ENCODE assay signal across 1 cellular context in genomic region chr16:68113059-68113757, GRCh38.
TF ChIP-seq lines count a peak whose summit lies in the region.

No MANE protein-coding gene starts in this region.

TF ChIP-seq in HepG2, 621 proteins besides CTCF, POLR2A, EP300 and RAD21 (continued from another document and continues in another):
- TF ChIP-seq, protein P1, sequence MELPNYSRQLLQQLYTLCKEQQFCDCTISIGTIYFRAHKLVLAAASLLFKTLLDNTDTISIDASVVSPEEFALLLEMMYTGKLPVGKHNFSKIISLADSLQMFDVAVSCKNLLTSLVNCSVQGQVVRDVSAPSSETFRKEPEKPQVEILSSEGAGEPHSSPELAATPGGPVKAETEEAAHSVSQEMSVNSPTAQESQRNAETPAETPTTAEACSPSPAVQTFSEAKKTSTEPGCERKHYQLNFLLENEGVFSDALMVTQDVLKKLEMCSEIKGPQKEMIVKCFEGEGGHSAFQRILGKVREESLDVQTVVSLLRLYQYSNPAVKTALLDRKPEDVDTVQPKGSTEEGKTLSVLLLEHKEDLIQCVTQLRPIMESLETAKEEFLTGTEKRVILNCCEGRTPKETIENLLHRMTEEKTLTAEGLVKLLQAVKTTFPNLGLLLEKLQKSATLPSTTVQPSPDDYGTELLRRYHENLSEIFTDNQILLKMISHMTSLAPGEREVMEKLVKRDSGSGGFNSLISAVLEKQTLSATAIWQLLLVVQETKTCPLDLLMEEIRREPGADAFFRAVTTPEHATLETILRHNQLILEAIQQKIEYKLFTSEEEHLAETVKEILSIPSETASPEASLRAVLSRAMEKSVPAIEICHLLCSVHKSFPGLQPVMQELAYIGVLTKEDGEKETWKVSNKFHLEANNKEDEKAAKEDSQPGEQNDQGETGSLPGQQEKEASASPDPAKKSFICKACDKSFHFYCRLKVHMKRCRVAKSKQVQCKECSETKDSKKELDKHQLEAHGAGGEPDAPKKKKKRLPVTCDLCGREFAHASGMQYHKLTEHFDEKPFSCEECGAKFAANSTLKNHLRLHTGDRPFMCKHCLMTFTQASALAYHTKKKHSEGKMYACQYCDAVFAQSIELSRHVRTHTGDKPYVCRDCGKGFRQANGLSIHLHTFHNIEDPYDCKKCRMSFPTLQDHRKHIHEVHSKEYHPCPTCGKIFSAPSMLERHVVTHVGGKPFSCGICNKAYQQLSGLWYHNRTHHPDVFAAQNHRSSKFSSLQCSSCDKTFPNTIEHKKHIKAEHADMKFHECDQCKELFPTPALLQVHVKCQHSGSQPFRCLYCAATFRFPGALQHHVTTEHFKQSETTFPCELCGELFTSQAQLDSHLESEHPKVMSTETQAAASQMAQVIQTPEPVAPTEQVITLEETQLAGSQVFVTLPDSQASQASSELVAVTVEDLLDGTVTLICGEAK (IDR thresholded peaks at IDR 0.05) = no peak
- TF ChIP-seq, protein P1 (CRISPR knock-in tag; IDR thresholded peaks at IDR 0.05) = no peak
- TF ChIP-seq ASH2L (IDR thresholded peaks at IDR 0.05; ENCODE audit: insufficient read length, low read depth, low read length) (peak; percentile 77), ZNF510 (CRISPR knock-in tag; IDR thresholded peaks at IDR 0.05; ENCODE audit: low read depth) (0 out of 2 replicates have a peak, but pooled peaks have one; percentile 80), ZHX1 (CRISPR knock-in tag; IDR thresholded peaks at IDR 0.05; ENCODE audit: low read depth) (no peak; the same call in 1 of the 2 replicates), ZNF136 (CRISPR knock-in tag; IDR thresholded peaks at IDR 0.05; ENCODE audit: low read depth) (no peak), ZNF841 (CRISPR knock-in tag; IDR thresholded peaks at IDR 0.05; ENCODE audit: borderline replicate concordance) (no peak), GATA4 (IDR thresholded peaks at IDR 0.05; ENCODE audit: borderline replicate concordance, low read depth) (peak; percentile 58; the same call in 1 of the 2 replicates), BCL6 (CRISPR knock-in tag; IDR thresholded peaks at IDR 0.05) (peak; percentile 92), SRSF1 (optimal IDR thresholded peaks at IDR 0.05; ENCODE audit: low read depth, low read length) (no peak), WIZ (CRISPR knock-in tag; IDR thresholded peaks at IDR 0.05) (no peak), SCMH1 (CRISPR knock-in tag; IDR thresholded peaks at IDR 0.05; ENCODE audit: borderline replicate concordance) (no peak), KDM3A (CRISPR knock-in tag; IDR thresholded peaks at IDR 0.05; ENCODE audit: low read depth) (no peak; the same call in 1 of the 2 replicates), ZNF30 (CRISPR knock-in tag; IDR thresholded peaks at IDR 0.05) (no peak), HCFC1 (IDR thresholded peaks at IDR 0.05; ENCODE audit: low read depth, low read length) (no peak), ZNF10 (CRISPR knock-in tag; IDR thresholded peaks at IDR 0.05; ENCODE audit: borderline replicate concordance, low read depth) (no peak), JUNB (CRISPR knock-in tag; IDR thresholded peaks at IDR 0.05; ENCODE audit: borderline replicate concordance) (peak; percentile 54; the same call in 1 of the 2 replicates), AHR (CRISPR knock-in tag; IDR thresholded peaks at IDR 0.05) (no peak), PAXIP1 (CRISPR knock-in tag; conservative IDR thresholded peaks at IDR 0.05) (peak; percentile 99), ZNF432 (CRISPR knock-in tag; IDR thresholded peaks at IDR 0.05; ENCODE audit: borderline replicate concordance) (no peak), ZNF501 (CRISPR knock-in tag; IDR thresholded peaks at IDR 0.05) (no peak; the same call in 1 of the 2 replicates), NFATC3 (CRISPR knock-in tag; IDR thresholded peaks at IDR 0.05) (no peak), ATAD3A (CRISPR knock-in tag; IDR thresholded peaks at IDR 0.05) (no peak)
- TF ChIP-seq, protein P2, sequence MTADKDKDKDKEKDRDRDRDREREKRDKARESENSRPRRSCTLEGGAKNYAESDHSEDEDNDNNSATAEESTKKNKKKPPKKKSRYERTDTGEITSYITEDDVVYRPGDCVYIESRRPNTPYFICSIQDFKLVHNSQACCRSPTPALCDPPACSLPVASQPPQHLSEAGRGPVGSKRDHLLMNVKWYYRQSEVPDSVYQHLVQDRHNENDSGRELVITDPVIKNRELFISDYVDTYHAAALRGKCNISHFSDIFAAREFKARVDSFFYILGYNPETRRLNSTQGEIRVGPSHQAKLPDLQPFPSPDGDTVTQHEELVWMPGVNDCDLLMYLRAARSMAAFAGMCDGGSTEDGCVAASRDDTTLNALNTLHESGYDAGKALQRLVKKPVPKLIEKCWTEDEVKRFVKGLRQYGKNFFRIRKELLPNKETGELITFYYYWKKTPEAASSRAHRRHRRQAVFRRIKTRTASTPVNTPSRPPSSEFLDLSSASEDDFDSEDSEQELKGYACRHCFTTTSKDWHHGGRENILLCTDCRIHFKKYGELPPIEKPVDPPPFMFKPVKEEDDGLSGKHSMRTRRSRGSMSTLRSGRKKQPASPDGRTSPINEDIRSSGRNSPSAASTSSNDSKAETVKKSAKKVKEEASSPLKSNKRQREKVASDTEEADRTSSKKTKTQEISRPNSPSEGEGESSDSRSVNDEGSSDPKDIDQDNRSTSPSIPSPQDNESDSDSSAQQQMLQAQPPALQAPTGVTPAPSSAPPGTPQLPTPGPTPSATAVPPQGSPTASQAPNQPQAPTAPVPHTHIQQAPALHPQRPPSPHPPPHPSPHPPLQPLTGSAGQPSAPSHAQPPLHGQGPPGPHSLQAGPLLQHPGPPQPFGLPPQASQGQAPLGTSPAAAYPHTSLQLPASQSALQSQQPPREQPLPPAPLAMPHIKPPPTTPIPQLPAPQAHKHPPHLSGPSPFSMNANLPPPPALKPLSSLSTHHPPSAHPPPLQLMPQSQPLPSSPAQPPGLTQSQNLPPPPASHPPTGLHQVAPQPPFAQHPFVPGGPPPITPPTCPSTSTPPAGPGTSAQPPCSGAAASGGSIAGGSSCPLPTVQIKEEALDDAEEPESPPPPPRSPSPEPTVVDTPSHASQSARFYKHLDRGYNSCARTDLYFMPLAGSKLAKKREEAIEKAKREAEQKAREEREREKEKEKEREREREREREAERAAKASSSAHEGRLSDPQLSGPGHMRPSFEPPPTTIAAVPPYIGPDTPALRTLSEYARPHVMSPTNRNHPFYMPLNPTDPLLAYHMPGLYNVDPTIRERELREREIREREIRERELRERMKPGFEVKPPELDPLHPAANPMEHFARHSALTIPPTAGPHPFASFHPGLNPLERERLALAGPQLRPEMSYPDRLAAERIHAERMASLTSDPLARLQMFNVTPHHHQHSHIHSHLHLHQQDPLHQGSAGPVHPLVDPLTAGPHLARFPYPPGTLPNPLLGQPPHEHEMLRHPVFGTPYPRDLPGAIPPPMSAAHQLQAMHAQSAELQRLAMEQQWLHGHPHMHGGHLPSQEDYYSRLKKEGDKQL (CRISPR knock-in tag; IDR thresholded peaks at IDR 0.05; ENCODE audit: low read depth) = peak; percentile 87
- TF ChIP-seq, protein P3, sequence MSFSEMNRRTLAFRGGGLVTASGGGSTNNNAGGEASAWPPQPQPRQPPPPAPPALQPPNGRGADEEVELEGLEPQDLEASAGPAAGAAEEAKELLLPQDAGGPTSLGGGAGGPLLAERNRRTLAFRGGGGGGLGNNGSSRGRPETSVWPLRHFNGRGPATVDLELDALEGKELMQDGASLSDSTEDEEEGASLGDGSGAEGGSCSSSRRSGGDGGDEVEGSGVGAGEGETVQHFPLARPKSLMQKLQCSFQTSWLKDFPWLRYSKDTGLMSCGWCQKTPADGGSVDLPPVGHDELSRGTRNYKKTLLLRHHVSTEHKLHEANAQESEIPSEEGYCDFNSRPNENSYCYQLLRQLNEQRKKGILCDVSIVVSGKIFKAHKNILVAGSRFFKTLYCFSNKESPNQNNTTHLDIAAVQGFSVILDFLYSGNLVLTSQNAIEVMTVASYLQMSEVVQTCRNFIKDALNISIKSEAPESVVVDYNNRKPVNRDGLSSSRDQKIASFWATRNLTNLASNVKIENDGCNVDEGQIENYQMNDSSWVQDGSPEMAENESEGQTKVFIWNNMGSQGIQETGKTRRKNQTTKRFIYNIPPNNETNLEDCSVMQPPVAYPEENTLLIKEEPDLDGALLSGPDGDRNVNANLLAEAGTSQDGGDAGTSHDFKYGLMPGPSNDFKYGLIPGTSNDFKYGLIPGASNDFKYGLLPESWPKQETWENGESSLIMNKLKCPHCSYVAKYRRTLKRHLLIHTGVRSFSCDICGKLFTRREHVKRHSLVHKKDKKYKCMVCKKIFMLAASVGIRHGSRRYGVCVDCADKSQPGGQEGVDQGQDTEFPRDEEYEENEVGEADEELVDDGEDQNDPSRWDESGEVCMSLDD (CRISPR knock-in tag; IDR thresholded peaks at IDR 0.05; ENCODE audit: borderline replicate concordance) = no peak
- TF ChIP-seq, protein P4, sequence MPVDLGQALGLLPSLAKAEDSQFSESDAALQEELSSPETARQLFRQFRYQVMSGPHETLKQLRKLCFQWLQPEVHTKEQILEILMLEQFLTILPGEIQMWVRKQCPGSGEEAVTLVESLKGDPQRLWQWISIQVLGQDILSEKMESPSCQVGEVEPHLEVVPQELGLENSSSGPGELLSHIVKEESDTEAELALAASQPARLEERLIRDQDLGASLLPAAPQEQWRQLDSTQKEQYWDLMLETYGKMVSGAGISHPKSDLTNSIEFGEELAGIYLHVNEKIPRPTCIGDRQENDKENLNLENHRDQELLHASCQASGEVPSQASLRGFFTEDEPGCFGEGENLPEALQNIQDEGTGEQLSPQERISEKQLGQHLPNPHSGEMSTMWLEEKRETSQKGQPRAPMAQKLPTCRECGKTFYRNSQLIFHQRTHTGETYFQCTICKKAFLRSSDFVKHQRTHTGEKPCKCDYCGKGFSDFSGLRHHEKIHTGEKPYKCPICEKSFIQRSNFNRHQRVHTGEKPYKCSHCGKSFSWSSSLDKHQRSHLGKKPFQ (CRISPR knock-in tag; IDR thresholded peaks at IDR 0.05; ENCODE audit: insufficient replicate concordance) = no peak
